13 cellular contexts compared by ENCODE assay signal in the genomic region with DNA sequence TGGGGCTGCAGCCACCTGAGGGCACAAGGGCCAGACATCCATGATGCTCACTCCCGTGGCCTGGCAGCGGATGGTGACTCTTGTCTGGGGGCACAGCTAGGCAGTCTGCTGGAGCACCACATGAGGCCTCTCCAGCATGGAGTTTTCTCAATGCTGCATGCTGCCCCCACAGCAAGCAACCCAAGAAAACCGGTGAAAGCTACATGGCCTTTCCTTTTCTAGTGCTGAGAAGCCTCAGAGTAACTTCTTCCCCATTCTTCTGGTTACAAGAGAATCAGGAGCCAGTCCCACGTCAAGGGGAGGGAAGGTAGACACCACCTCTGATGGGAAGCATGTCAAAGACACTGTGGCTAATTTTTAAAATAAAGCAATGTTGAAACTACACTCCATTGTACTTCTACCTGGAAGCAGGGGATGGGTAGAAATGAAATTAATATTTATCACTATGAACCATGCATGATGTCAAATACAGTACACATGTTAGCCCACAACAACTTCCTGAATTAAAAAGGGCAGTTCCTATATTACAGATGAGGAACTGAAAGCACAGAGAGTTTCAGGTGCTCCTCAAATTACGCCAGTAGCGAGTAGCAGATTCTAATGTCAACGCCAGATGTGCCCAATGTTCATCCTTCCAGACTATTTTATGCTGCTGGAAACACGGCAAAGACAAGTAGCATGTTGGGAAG.
DNase-seq lines count a peak whose midpoint lies in the region; ATAC-seq and TF ChIP-seq lines count a peak whose summit lies in the region.
"Had no signal": no experiment of that assay in that cellular context is flagged by ENCODE, and none has a peak within 500 bp of the region (broad histone marks: within the 10 kb centered on the region; RNA-seq: fewer than 3 reads in every experiment).

No MANE protein-coding gene starts in this region.

- H3K27me3 ChIP-seq in hepatocyte: no peaks in the 10 kb centered on the region
- H3K27me3 ChIP-seq: tibial nerve had no signal

- peak; percentile 95 for ATAC-seq in GM18873 (IDR thresholded peaks at IDR 0.05; ENCODE audit: low FRiP score, unreplicated experiment)
- peak; percentile 98 for ATAC-seq in HG02610 (IDR thresholded peaks at IDR 0.05; ENCODE audit: unreplicated experiment)
- ATAC-seq in HG03520 (IDR thresholded peaks at IDR 0.05; ENCODE audit: unreplicated experiment): peak; percentile 98
- no peak for ATAC-seq in left colon

- H3K27me3 Mint-ChIP-seq in chondrocyte (ENCODE audit: low read depth): peaks cover 6% of the 10 kb centered on the region

- H3K4me3 ChIP-seq in hepatocyte: no peak overlapping the region
- H3K4me3 ChIP-seq: tibial nerve had no signal

- TF ChIP-seq CTCF in hepatocyte (IDR thresholded peaks at IDR 0.05; ENCODE audit: poor library complexity) (no peak), chondrocyte (IDR thresholded peaks at IDR 0.05) (no peak)

- no peaks in the 10 kb centered on the region for H3K4me1 ChIP-seq in hepatocyte (ENCODE audit: insufficient read depth)

- H3K36me3 ChIP-seq in hepatocyte (replicated peaks; ENCODE audit: insufficient read depth, low read depth): no peaks in the 10 kb centered on the region
- H3K36me3 ChIP-seq: tibial nerve had no signal

- H3K9me3 ChIP-seq in hepatocyte (ENCODE audit: low read depth): no peaks in the 10 kb centered on the region
- H3K9me3 ChIP-seq: tibial nerve had no signal

- no peaks in the 10 kb centered on the region for H3K36me3 Mint-ChIP-seq in chondrocyte (ENCODE audit: low read depth)
- H3K36me3 Mint-ChIP-seq: memory B cell had no signal

- no peak overlapping the region for H3K27ac Mint-ChIP-seq in chondrocyte (ENCODE audit: unreplicated experiment)
- H3K27ac Mint-ChIP-seq: memory B cell had no signal

- peaks cover 14% of the 10 kb centered on the region for H3K4me1 Mint-ChIP-seq in chondrocyte (ENCODE audit: low read depth)
- H3K4me1 Mint-ChIP-seq: memory B cell had no signal

- 73% methylated on average over 8 of the region's 8 CpGs for WGBS in hepatocyte (ENCODE audit: low lambda C conversion rate, missing lambda C conversion rate)

- no peak overlapping the region for H3K4me3 Mint-ChIP-seq in chondrocyte (ENCODE audit: unreplicated experiment)
- H3K4me3 Mint-ChIP-seq: memory B cell had no signal

- H4K20me1 ChIP-seq in hepatocyte (ENCODE audit: insufficient read depth, poor library complexity, severe bottlenecking): no peaks in the 10 kb centered on the region

- no peaks in the 10 kb centered on the region for H3K9me2 ChIP-seq in hepatocyte (replicated peaks; ENCODE audit: insufficient read depth)

- no peak for DNase-seq in hepatocyte (ENCODE audit: low spot score)
- DNase-seq in stimulated activated naive CD4-positive, alpha-beta T cell (lab: John Stamatoyannopoulos, UW): no peak
- DNase-seq in HCEC 1CT: no peak
- DNase-seq in left colon: no peak
- no peak for DNase-seq in chondrocyte (ENCODE audit: low spot score)
- DNase-seq: activated CD4-positive, alpha-beta T cell treated with anti-CD3 and anti-CD28 coated beads for 4 hours; DMS79; stimulated activated CD4-positive, alpha-beta T cell treated with anti-CD3 and anti-CD28 coated beads, Interleukin-12 subunit alpha, Interleukin-12 subunit beta, amount 100 ng/mL, for 4 hours had no signal

- H2AFZ ChIP-seq in hepatocyte: no peak overlapping the region

- intact Hi-C loops in left colon (cut with DNase I, micrococcal nuclease): loop anchor here in 1 of 2 donors (5.0 kb wide), 1 partner anchor 296 kb away; no protein-coding TSS in a partner anchor

- peak overlapping the region; percentile 9 for H3K27ac ChIP-seq in hepatocyte
- H3K27ac ChIP-seq: tibial nerve had no signal

- no peaks in the 10 kb centered on the region for H3K9me3 Mint-ChIP-seq in chondrocyte (ENCODE audit: low read depth)

- no peak overlapping the region for H3K4me2 ChIP-seq in hepatocyte

- H3K79me2 ChIP-seq in hepatocyte: no peaks in the 10 kb centered on the region
